In genomic region chr4:105543881-105544280, GRCh38 we compare ENCODE assay signal across 21 cellular contexts. TPM values are rescaled to one million over a fixed set of nuclear protein-coding genes. Genes with fewer than 3 reads are reported as not detected.
DNase-seq lines count a peak whose midpoint lies in the region; ATAC-seq, FAIRE-seq and TF ChIP-seq lines count a peak whose summit lies in the region.
"Had no signal": no experiment of that assay in that cellular context is flagged by ENCODE, and none has a peak within 500 bp of the region (broad histone marks: within the 10 kb centered on the region; RNA-seq: fewer than 3 reads in every experiment).

No MANE protein-coding gene starts in this region.

- no peaks in the 10 kb centered on the region for H3K36me3 ChIP-seq in pancreas
- H3K36me3 ChIP-seq: BLaER1 had no signal

- H3K4me3 ChIP-seq in pancreas: no peak overlapping the region
- H3K4me3 ChIP-seq: BLaER1, GM23338, K562 had no signal

- intact Hi-C loops in pancreas (cut with DNase I): no loop called here

- TF ChIP-seq CTCF in pancreas (IDR thresholded peaks at IDR 0.05): no peak

- peak; percentile 34 for FAIRE-seq in pancreas (lab: Jason Lieb, UNC)
- FAIRE-seq: A204.1, D721Med, HTR-8/SVneo, K562 had no signal

- H3K27me3 ChIP-seq in pancreas: no peaks in the 10 kb centered on the region
- H3K27me3 ChIP-seq: BLaER1 had no signal

- H3K4me1 ChIP-seq in pancreas: peaks cover 10 to 34% (median 24%) of the 10 kb centered on the region in 3 donors
- H3K4me1 ChIP-seq: BLaER1 had no signal

- no peaks in the 10 kb centered on the region for H3K9me3 ChIP-seq in pancreas
- H3K9me3 ChIP-seq: BLaER1 had no signal

- H3K27ac ChIP-seq in pancreas: peak overlapping the region in 2 of 4 donors; percentile 8 to 48
- H3K27ac ChIP-seq: BLaER1 had no signal

- no peak for ATAC-seq in pancreas
- no peak for ATAC-seq in GM18867 (IDR thresholded peaks at IDR 0.05; ENCODE audit: unreplicated experiment)
- ATAC-seq: GM23338, K562 had no signal

- DNase-seq in HT-29 (ENCODE audit: low spot score): peak; percentile 47
- DNase-seq in NCI-H69 (lab: John Stamatoyannopoulos, UW): peak; percentile 7
- DNase-seq in foreskin melanocyte: peak; percentile 39
- no peak for DNase-seq in pancreas
- no peak for DNase-seq in activated CD8-positive, alpha-beta memory T cell treated with anti-CD3 and anti-CD28 coated beads for 24 hours
- no peak for DNase-seq in activated CD4-positive, CD25-positive, alpha-beta regulatory T cell treated with anti-CD3 and anti-CD28 coated beads, Interleukin-2, amount 50 U/mL, for 72 hours
- DNase-seq: CD4-positive, CD25-positive, alpha-beta regulatory T cell; H9; Kasumi-1; NCI-H1105; NCI-H146; NCI-H1930; NCI-H2107 had no signal

RNA-seq across cellular contexts. Expression of gene ARHGEF38, which starts 8.5 kb away (rescaled TPM):
- 3.6 and 5.0 TPM in 2 replicates for total RNA-seq in HT-29 (2014; rRNA removed; shearing (Covaris generic))
- total RNA-seq in pancreas: 10 to 100 TPM in 3 of 6 donors, 1 to 10 TPM in 3; 6.4 to 19.2 (median 10.5) TPM
- polyA plus RNA-seq in pancreas: 1 to 10 TPM; 5.0 to 6.8 TPM
- total RNA-seq: CD4-positive, CD25-positive, alpha-beta regulatory T cell; GM23338; H9; K562 had no signal
- polyA plus RNA-seq: AG04450 had no signal

Comparison
In these comparisons a context has a peak if more than half of its experiments do, and no peak if none do; other contexts are left out.
1. DNase-seq: peak in HT-29 (single experiment), NCI-H69 (single experiment) and foreskin melanocyte (single experiment); none in pancreas (0 of 6), activated CD8-positive, alpha-beta memory T cell treated with anti-CD3 and anti-CD28 coated beads for 24 hours (single experiment) and activated CD4-positive, CD25-positive, alpha-beta regulatory T cell treated with anti-CD3 and anti-CD28 coated beads, Interleukin-2, amount 50 U/mL, for 72 hours (single experiment).